ENCODE assay signal across 9 cellular contexts in the genomic region with DNA sequence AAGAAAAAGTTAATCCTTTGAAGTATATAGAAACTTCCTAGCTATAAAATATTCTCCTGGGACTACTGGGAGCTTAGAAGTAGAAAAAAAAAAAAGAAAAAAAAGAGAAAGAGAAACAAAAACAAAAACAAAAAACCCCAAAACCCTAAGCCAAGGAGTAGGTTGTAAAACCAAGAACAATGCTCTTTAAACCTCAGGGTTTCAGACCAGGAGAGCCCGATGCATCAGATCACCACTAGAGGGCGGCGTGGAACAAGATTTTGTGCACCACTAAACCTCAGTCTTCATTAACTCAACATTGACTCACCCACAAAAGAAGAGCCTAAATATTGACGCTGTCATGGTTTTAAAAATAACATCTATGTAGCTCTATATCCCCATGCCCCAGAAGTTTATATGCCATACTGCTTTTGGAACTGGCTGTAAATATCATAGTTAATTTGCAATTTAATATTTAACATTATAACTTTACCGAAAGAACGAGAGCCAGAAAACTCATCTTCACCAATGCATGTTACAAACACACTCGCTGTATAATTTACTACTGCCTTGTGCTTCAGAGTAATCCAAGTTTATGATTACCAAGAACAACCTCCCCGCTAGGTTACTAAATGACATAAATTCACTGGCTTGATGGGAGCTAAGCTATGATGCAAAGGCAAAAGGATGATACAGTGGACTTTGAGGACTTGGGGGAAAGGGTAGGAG. TPM values are rescaled to one million over a fixed set of nuclear protein-coding genes. Genes with fewer than 3 reads are reported as not detected.
DNase-seq lines count a peak whose midpoint lies in the region; ATAC-seq and TF ChIP-seq lines count a peak whose summit lies in the region.
"Had no signal": no experiment of that assay in that cellular context is flagged by ENCODE, and none has a peak within 500 bp of the region (broad histone marks: within the 10 kb centered on the region; RNA-seq: fewer than 3 reads in every experiment).

No MANE protein-coding gene starts in this region.

- H3K36me3 Mint-ChIP-seq in endothelial cell (ENCODE audit: low read depth, unreplicated experiment), result peaks cover 4% of the 10 kb centered on the region

- no peaks in the 10 kb centered on the region for H3K27me3 ChIP-seq in HL-60 (ENCODE audit: insufficient read depth, poor library complexity, severe bottlenecking)

- H3K27me3 Mint-ChIP-seq in endothelial cell (ENCODE audit: unreplicated experiment), result no peaks in the 10 kb centered on the region
- H3K27me3 Mint-ChIP-seq: dendritic cell treated with granulocyte-macrophage colony-stimulating factor and Interleukin-4, amounts not matched to agents 40 ng/mL and 50 ng/mL, for 4 days had no signal

- H3K27ac Mint-ChIP-seq in endothelial cell (ENCODE audit: unreplicated experiment), result no peak overlapping the region
- H3K27ac Mint-ChIP-seq: dendritic cell treated with granulocyte-macrophage colony-stimulating factor and Interleukin-4, amounts not matched to agents 40 ng/mL and 50 ng/mL, for 4 days had no signal

- no peak overlapping the region for H3K4me3 ChIP-seq in HL-60 (replicated peaks; ENCODE audit: insufficient read depth, low read length)

- no peak overlapping the region for H3K27ac ChIP-seq in HL-60 (replicated peaks)

- ATAC-seq in GM19467 (IDR thresholded peaks at IDR 0.05; ENCODE audit: unreplicated experiment), result peak; percentile 71

- DNase-seq in COLO668 (lab: John Stamatoyannopoulos, UW; ENCODE audit: unreplicated experiment) (peak; percentile 62), HL-60 (ENCODE audit: low read depth in 1 of 2, low spot score in 1 of 2) (peak; percentile 60 to 74), NOMO-1 (lab: John Stamatoyannopoulos, UW; ENCODE audit: unreplicated experiment in 2 of 2) (peak; percentile 66 to 82), endothelial cell (ENCODE audit: low spot score) (peak; percentile 83), middle frontal gyrus (ENCODE audit: extremely low spot score, low spot score) (peak; percentile 52)
- peak; percentile 92 for DNase-seq in activated CD8-positive, alpha-beta memory T cell treated with anti-CD3 and anti-CD28 coated beads for 24 hours
- DNase-seq in stimulated activated CD8-positive, alpha-beta memory T cell treated with anti-CD3 and anti-CD28 coated beads, Interleukin-4, amount 100 ng/mL, for 24 hours (ENCODE audit: low read depth), result peak; percentile 78

- H3K4me3 Mint-ChIP-seq in endothelial cell (ENCODE audit: unreplicated experiment), result no peak overlapping the region
- H3K4me3 Mint-ChIP-seq: dendritic cell treated with granulocyte-macrophage colony-stimulating factor and Interleukin-4, amounts not matched to agents 40 ng/mL and 50 ng/mL, for 4 days had no signal

- TF ChIP-seq CTCF in HL-60 (IDR thresholded peaks at IDR 0.05; ENCODE audit: insufficient read depth, low read length), result peak; percentile 96
- peak; percentile 96 for TF ChIP-seq CTCF in endothelial cell (IDR thresholded peaks at IDR 0.05; ENCODE audit: unreplicated experiment)

- no peaks in the 10 kb centered on the region for H3K9me3 Mint-ChIP-seq in endothelial cell (ENCODE audit: unreplicated experiment)
- H3K9me3 Mint-ChIP-seq: dendritic cell treated with granulocyte-macrophage colony-stimulating factor and Interleukin-4, amounts not matched to agents 40 ng/mL and 50 ng/mL, for 4 days had no signal

- H3K4me1 Mint-ChIP-seq in endothelial cell (ENCODE audit: unreplicated experiment), result peaks cover 3% of the 10 kb centered on the region

RNA-seq across cellular contexts. Expression of gene MCUR1, which starts 19.2 kb away (rescaled TPM):
- 39.7 TPM for total RNA-seq in endothelial cell (ENCODE audit: unreplicated experiment)
